27 cellular contexts compared by ENCODE assay signal in genomic region chr10:101881036-101881774, GRCh38. TPM values are rescaled to one million over a fixed set of nuclear protein-coding genes. Genes with fewer than 3 reads are reported as not detected.
"Had no signal": no experiment of that assay in that cellular context is flagged by ENCODE, and none has a peak within 500 bp of the region (broad histone marks: within the 10 kb centered on the region; RNA-seq: fewer than 3 reads in every experiment).

No MANE protein-coding gene starts in this region.

- ATAC-seq: effector memory CD8-positive, alpha-beta T cell; left ventricle myocardium superior; lower lobe of right lung; natural killer cell; sciatic nerve had no signal

- H3K27ac ChIP-seq: esophagus squamous epithelium, lower lobe of right lung, ovary, stomach, thyroid gland had no signal

- H3K36me3 Mint-ChIP-seq: natural killer cell, type B pancreatic cell had no signal

- H3K4me3 ChIP-seq: esophagus squamous epithelium, lower lobe of right lung, ovary, smooth muscle cell, stomach, thyroid gland had no signal

- H3K36me3 ChIP-seq: ovary, thyroid gland had no signal

- H3K9me3 Mint-ChIP-seq: effector memory CD8-positive, alpha-beta T cell; immature natural killer cell; natural killer cell; type B pancreatic cell had no signal

- H3K27me3 Mint-ChIP-seq: effector memory CD8-positive, alpha-beta T cell; type B pancreatic cell had no signal

- DNase-seq: cortex of kidney; effector memory CD8-positive, alpha-beta T cell; erythroblast; esophagus squamous epithelium; foreskin melanocyte; glutamatergic neuron; hypothalamus; immature natural killer cell; islet precursor cell; kidney glomerular epithelial cell; left ventricle myocardium superior; lower lobe of right lung; natural killer cell; occipital lobe; ovary; posterior cingulate gyrus; stimulated activated CD4-positive, alpha-beta T cell treated with anti-CD3 and anti-CD28 coated beads, Interleukin-12 subunit alpha, Interleukin-12 subunit beta, amount 100 ng/mL, for 4 hours; stimulated activated CD4-positive, alpha-beta T cell treated with anti-CD3 and anti-CD28 coated beads, Interleukin-1b, Interleukin-23, amount 100 ng/mL, for 48 hours; stimulated activated CD4-positive, alpha-beta T cell treated with anti-CD3 and anti-CD28 coated beads, Interleukin-4, amount 100 ng/mL, for 1 hour; stimulated activated CD8-positive, alpha-beta memory T cell treated with anti-CD3 and anti-CD28 coated beads, Interleukin-4, amount 100 ng/mL, for 48 hours; stimulated activated naive CD4-positive, alpha-beta T cell treated with Interleukin-2 at 50 U/mL for 16 hours; stomach; thyroid gland had no signal

- H3K27me3 ChIP-seq: esophagus squamous epithelium, ovary, stomach, thyroid gland had no signal

- FAIRE-seq: endometrium had no signal

- H3K9me3 ChIP-seq: esophagus squamous epithelium, lower lobe of right lung, ovary, stomach, thyroid gland had no signal

- H3K4me3 Mint-ChIP-seq: effector memory CD8-positive, alpha-beta T cell; immature natural killer cell; natural killer cell; type B pancreatic cell had no signal

- H3K4me2 ChIP-seq: smooth muscle cell had no signal

- H3K4me1 ChIP-seq: lower lobe of right lung had no signal

- H3K27ac Mint-ChIP-seq: effector memory CD8-positive, alpha-beta T cell; type B pancreatic cell had no signal

RNA-seq across cellular contexts. Expression of gene KCNIP2, which starts 37.6 kb away (rescaled TPM):
- polyA plus RNA-seq: immature natural killer cell had no signal
